15 cellular contexts compared by ENCODE assay signal in genomic region chr5:14669975-14670374, GRCh38. TPM values are rescaled to one million over a fixed set of nuclear protein-coding genes. Genes with fewer than 3 reads are reported as not detected.
DNase-seq lines count a peak whose midpoint lies in the region; FAIRE-seq and TF ChIP-seq lines count a peak whose summit lies in the region.
"Had no signal": no experiment of that assay in that cellular context is flagged by ENCODE, and none has a peak within 500 bp of the region (broad histone marks: within the 10 kb centered on the region; RNA-seq: fewer than 3 reads in every experiment).

No MANE protein-coding gene starts in this region.

- peak overlapping the region; percentile 91 for H3K4me2 ChIP-seq in SU-DHL-6 (ENCODE audit: low read depth, low read length, poor library complexity, severe bottlenecking)

- no peaks in the 10 kb centered on the region for H3K27me3 Mint-ChIP-seq in activated naive CD4-positive, alpha-beta T cell treated with anti-CD3 and anti-CD28 coated beads, Interleukin-2, amount 10 ng/mL, durations not matched to agents 7 days and 5 days
- H3K27me3 Mint-ChIP-seq: progenitor cell of endocrine pancreas had no signal

- DNase-seq in activated naive CD4-positive, alpha-beta T cell treated with anti-CD3 and anti-CD28 coated beads, Interleukin-2, amount 10 ng/mL, durations not matched to agents 7 days and 5 days, result no peak
- DNase-seq in activated naive CD4-positive, alpha-beta T cell (lab: John Stamatoyannopoulos, UW), result no peak
- DNase-seq in bronchial epithelial cell (ENCODE audit: low read depth), result peak; percentile 83
- DNase-seq in renal cortical epithelial cell (ENCODE audit: low read depth), result peak; percentile 90
- no peak for DNase-seq in activated CD4-positive, CD25-positive, alpha-beta regulatory T cell (lab: John Stamatoyannopoulos, UW)
- no peak for DNase-seq in stimulated activated naive CD4-positive, alpha-beta T cell treated with Interleukin-2 at 50 U/mL for 16 hours (lab: John Stamatoyannopoulos, UW)
- no peak for DNase-seq in AG08396 (ENCODE audit: low spot score)
- DNase-seq: activated CD8-positive, alpha-beta memory T cell treated with anti-CD3 and anti-CD28 coated beads, Interleukin-2, amount 50 U/mL, for 48 hours; brain microvascular endothelial cell; DMS153; glutamatergic neuron; NCI-H2171; SJCRH30 had no signal

- H3K4me3 ChIP-seq in SU-DHL-6 (ENCODE audit: insufficient read depth, low read length, poor library complexity, severe bottlenecking) (no peak overlapping the region), bronchial epithelial cell (ENCODE audit: low read depth, low read length) (no peak overlapping the region)
- H3K4me3 ChIP-seq: SJCRH30 had no signal

- H3K9me3 Mint-ChIP-seq in activated naive CD4-positive, alpha-beta T cell treated with anti-CD3 and anti-CD28 coated beads, Interleukin-2, amount 10 ng/mL, durations not matched to agents 7 days and 5 days, result no peaks in the 10 kb centered on the region

- no peak overlapping the region for H3K9ac ChIP-seq in SU-DHL-6 (ENCODE audit: low read length)

- peaks cover 26% of the 10 kb centered on the region for H3F3A ChIP-seq in SU-DHL-6 (ENCODE audit: insufficient read depth)

- H3K79me2 ChIP-seq in SU-DHL-6 (ENCODE audit: insufficient read depth, low read length), result peaks cover 100% of the 10 kb centered on the region

- H3K27ac Mint-ChIP-seq in activated naive CD4-positive, alpha-beta T cell treated with anti-CD3 and anti-CD28 coated beads, Interleukin-2, amount 10 ng/mL, durations not matched to agents 7 days and 5 days, result peak overlapping the region; percentile 60
- H3K27ac Mint-ChIP-seq: progenitor cell of endocrine pancreas had no signal

- no peak overlapping the region for H3K27ac ChIP-seq in SU-DHL-6 (ENCODE audit: low read depth, low read length)
- H3K27ac ChIP-seq: brain microvascular endothelial cell, SJCRH30 had no signal

- H3K36me3 Mint-ChIP-seq in activated naive CD4-positive, alpha-beta T cell treated with anti-CD3 and anti-CD28 coated beads, Interleukin-2, amount 10 ng/mL, durations not matched to agents 7 days and 5 days, result peaks cover 42% of the 10 kb centered on the region

- TF ChIP-seq CTCF in SU-DHL-6 (IDR thresholded peaks at IDR 0.05; ENCODE audit: insufficient read depth, low read length, poor library complexity, severe bottlenecking) (no peak), bronchial epithelial cell (IDR thresholded peaks at IDR 0.05; ENCODE audit: insufficient read depth, low read length, severe bottlenecking) (no peak)

- H3K36me3 ChIP-seq in SU-DHL-6 (ENCODE audit: low read length) (peaks cover 7% of the 10 kb centered on the region; the same call in 1 of the 2 replicates), bronchial epithelial cell (ENCODE audit: control insufficient read depth, insufficient read depth, low read length) (no peaks in the 10 kb centered on the region)
- H3K36me3 ChIP-seq: brain microvascular endothelial cell, SJCRH30 had no signal

- no peak for FAIRE-seq in bronchial epithelial cell (lab: Jason Lieb, UNC)

- no peaks in the 10 kb centered on the region for H3K9me2 ChIP-seq in SU-DHL-6 (replicated peaks; ENCODE audit: insufficient read depth, low read length)

- CTCF ChIA-PET in activated naive CD4-positive, alpha-beta T cell treated with anti-CD3 and anti-CD28 coated beads, Interleukin-2, amount 10 ng/mL, durations not matched to agents 7 days and 5 days (lab: Charles Lee), result interaction anchor here (1.0 to 4.8 kb wide), 3 partner anchors 15 to 49 kb away, joined by 3 to 24 read pairs (median 3); no protein-coding TSS in a partner anchor

- H4K20me1 ChIP-seq in SU-DHL-6 (ENCODE audit: low read depth, low read length), result peaks cover 30% of the 10 kb centered on the region; the same call in 1 of the 2 replicates

- H2AFZ ChIP-seq in SU-DHL-6 (ENCODE audit: low read depth, low read length, severe bottlenecking), result no peak overlapping the region

- H3K4me1 Mint-ChIP-seq in activated naive CD4-positive, alpha-beta T cell treated with anti-CD3 and anti-CD28 coated beads, Interleukin-2, amount 10 ng/mL, durations not matched to agents 7 days and 5 days, result peaks cover 82% of the 10 kb centered on the region

- no peaks in the 10 kb centered on the region for H3K9me3 ChIP-seq in SU-DHL-6 (ENCODE audit: insufficient read depth, low read length)
- H3K9me3 ChIP-seq: SJCRH30 had no signal

- no peak overlapping the region for H3K4me3 Mint-ChIP-seq in activated naive CD4-positive, alpha-beta T cell treated with anti-CD3 and anti-CD28 coated beads, Interleukin-2, amount 10 ng/mL, durations not matched to agents 7 days and 5 days

- H3K27me3 ChIP-seq in SU-DHL-6 (ENCODE audit: low read length) (no peaks in the 10 kb centered on the region), bronchial epithelial cell (ENCODE audit: control insufficient read depth, insufficient read depth, low read length) (no peaks in the 10 kb centered on the region)
- H3K27me3 ChIP-seq: brain microvascular endothelial cell, SJCRH30 had no signal

RNA-seq across cellular contexts. Expression of gene OTULIN, which starts 5.5 kb away (rescaled TPM):
- total RNA-seq in bronchial epithelial cell (19.6 and 36.6 TPM in 2 replicates), renal cortical epithelial cell (20.0 and 25.2 TPM in 2 replicates)

Comparison
In these comparisons a context has a peak if more than half of its experiments do, and no peak if none do; other contexts are left out.
1. DNase-seq: peak in bronchial epithelial cell (single experiment) and renal cortical epithelial cell (single experiment); none in activated naive CD4-positive, alpha-beta T cell treated with anti-CD3 and anti-CD28 coated beads, Interleukin-2, amount 10 ng/mL, durations not matched to agents 7 days and 5 days (single experiment), activated naive CD4-positive, alpha-beta T cell (0 of 4), activated CD4-positive, CD25-positive, alpha-beta regulatory T cell (0 of 4), stimulated activated naive CD4-positive, alpha-beta T cell treated with Interleukin-2 at 50 U/mL for 16 hours (single experiment) and AG08396 (single experiment).